1 cellular context compared by ENCODE assay signal in genomic region chr7:157041514-157042277, GRCh38.
TF ChIP-seq lines count a peak whose summit lies in the region.

No MANE protein-coding gene starts in this region.

TF ChIP-seq in K562, 482 proteins besides CTCF, POLR2A, EP300 and RAD21 (continued from another document):
- no peak for TF ChIP-seq MGA (IDR thresholded peaks at IDR 0.05)
- no peak for TF ChIP-seq PBX2 (CRISPR knock-in tag; IDR thresholded peaks at IDR 0.05; ENCODE audit: low read depth)
- no peak for TF ChIP-seq PBX2 (tag; conservative IDR thresholded peaks at IDR 0.05; ENCODE audit: low read depth)
- TF ChIP-seq FOXA1 (IDR thresholded peaks at IDR 0.05; ENCODE audit: borderline replicate concordance), result no peak
- TF ChIP-seq BHLHE40 (IDR thresholded peaks at IDR 0.05; ENCODE audit: low read length), result no peak
- TF ChIP-seq IRF9 (tag; IDR thresholded peaks at IDR 0.05), result no peak
- no peak for TF ChIP-seq TCFL5 (CRISPR knock-in tag; conservative IDR thresholded peaks at IDR 0.05)
- TF ChIP-seq ETV1 (tag; conservative IDR thresholded peaks at IDR 0.05; ENCODE audit: low read depth), result peak; percentile 50
- peak; percentile 14 for TF ChIP-seq MEIS2 (IDR thresholded peaks at IDR 0.05; ENCODE audit: partially characterized antibody)
- TF ChIP-seq ZFP30 (CRISPR knock-in tag; IDR thresholded peaks at IDR 0.05; ENCODE audit: borderline replicate concordance), result no peak
- TF ChIP-seq LARP7 (IDR thresholded peaks at IDR 0.05), result no peak
- TF ChIP-seq ZBTB5 (IDR thresholded peaks at IDR 0.05), result no peak
- 0 out of 4 replicates have a peak, but pooled peaks of 1 of the 2 experiments have one; percentile 27 for TF ChIP-seq MLX (CRISPR knock-in tag; conservative IDR thresholded peaks at IDR 0.05)
- peak; percentile 67 for TF ChIP-seq CBX8 (IDR thresholded peaks at IDR 0.05; ENCODE audit: borderline replicate concordance, extremely low read depth, low read depth, low read length, poor library complexity, severe bottlenecking)
- TF ChIP-seq MYC (IDR thresholded peaks at IDR 0.05; ENCODE audit: low read depth, low read length), result no peak
- TF ChIP-seq MYC (CRISPR knock-in tag; IDR thresholded peaks at IDR 0.05; ENCODE audit: borderline replicate concordance, low read depth), result no peak
- no peak for TF ChIP-seq SUPT5H (IDR thresholded peaks at IDR 0.05)
- TF ChIP-seq TFAP4 (CRISPR knock-in tag; IDR thresholded peaks at IDR 0.05; ENCODE audit: borderline replicate concordance), result peak; percentile 88
